ENCODE assay signal across 8 cellular contexts in genomic region chr9:6014668-6015270, GRCh38. TPM values are rescaled to one million over a fixed set of nuclear protein-coding genes. Genes with fewer than 3 reads are reported as not detected.
DNase-seq lines count a peak whose midpoint lies in the region; ATAC-seq and TF ChIP-seq lines count a peak whose summit lies in the region.

No MANE protein-coding gene starts in this region.

- DNase-seq in activated T-cell treated with anti-CD3 and anti-CD28 coated beads, Interleukin-2, amount 50 U/mL, for 24 hours = no peak
- no peak for DNase-seq in activated T-cell treated with anti-CD3 and anti-CD28 coated beads, Interleukin-2, amount 50 U/mL, for 1 hour
- DNase-seq in fibroblast of mammary gland (ENCODE audit: low read depth) = peak; percentile 77
- DNase-seq in osteoblast (ENCODE audit: insufficient read length, low spot score, missing footprints) = peak; percentile 67
- no peak for DNase-seq in D341Med (ENCODE audit: low spot score)
- no peak for DNase-seq in NCI-H187 treated with DMSO at 0.1 percent for 48 hours (lab: John Stamatoyannopoulos, UW)

- no peaks in the 10 kb centered on the region for H3K9me3 ChIP-seq in osteoblast (ENCODE audit: low read depth, low read length)

- no peaks in the 10 kb centered on the region for H3K27me3 Mint-ChIP-seq in activated T-cell treated with anti-CD3 and anti-CD28 coated beads, Interleukin-2, amount 50 U/mL, for 24 hours

- H3K36me3 ChIP-seq in osteoblast (ENCODE audit: insufficient read depth, low read length) = peaks cover 12% of the 10 kb centered on the region

- H3K4me2 ChIP-seq in osteoblast (ENCODE audit: insufficient read depth, low read length) = peak overlapping the region; percentile 97

- H3K4me1 ChIP-seq in osteoblast (ENCODE audit: insufficient read depth, low read length) = peaks cover 15% of the 10 kb centered on the region

- H3K27me3 ChIP-seq in osteoblast (ENCODE audit: insufficient read depth, low read length) = no peaks in the 10 kb centered on the region

- H3K27ac ChIP-seq in VCaP = peak overlapping the region; percentile 75
- peak overlapping the region; percentile 82 for H3K27ac ChIP-seq in osteoblast (ENCODE audit: low read depth, low read length)

- peaks cover 11% of the 10 kb centered on the region for H4K20me1 ChIP-seq in osteoblast (ENCODE audit: insufficient read depth, low read length)

- peak overlapping the region; percentile 98 for H2AFZ ChIP-seq in osteoblast (ENCODE audit: low read length)

- H3K27ac Mint-ChIP-seq in activated T-cell treated with anti-CD3 and anti-CD28 coated beads, Interleukin-2, amount 50 U/mL, for 24 hours = peak overlapping the region; percentile 99

- H3K4me1 Mint-ChIP-seq in activated T-cell treated with anti-CD3 and anti-CD28 coated beads, Interleukin-2, amount 50 U/mL, for 24 hours (ENCODE audit: low read depth) = peaks cover 55% of the 10 kb centered on the region

- H3K36me3 Mint-ChIP-seq in activated T-cell treated with anti-CD3 and anti-CD28 coated beads, Interleukin-2, amount 50 U/mL, for 24 hours (ENCODE audit: low read depth) = peaks cover 57% of the 10 kb centered on the region

- peaks cover 26% of the 10 kb centered on the region for H3K9me3 Mint-ChIP-seq in activated T-cell treated with anti-CD3 and anti-CD28 coated beads, Interleukin-2, amount 50 U/mL, for 24 hours

- H3K4me3 ChIP-seq in fibroblast of mammary gland (ENCODE audit: control insufficient read depth, low read depth, low read length) (peak overlapping the region; percentile 85), osteoblast (ENCODE audit: insufficient read depth, low read length) (peak overlapping the region; percentile 90)

- H3K79me2 ChIP-seq in osteoblast (ENCODE audit: insufficient read depth, low read length) = peaks cover 42% of the 10 kb centered on the region

- TF ChIP-seq CTCF in VCaP (conservative IDR thresholded peaks at IDR 0.05) = no peak
- TF ChIP-seq CTCF in fibroblast of mammary gland (conservative IDR thresholded peaks at IDR 0.05; ENCODE audit: control insufficient read depth, insufficient read depth, low read depth, low read length) = no peak
- no peak for TF ChIP-seq CTCF in osteoblast (IDR thresholded peaks at IDR 0.05; ENCODE audit: extremely low read depth, low read depth, low read length)

- no peak for ATAC-seq in HG03108 (IDR thresholded peaks at IDR 0.05; ENCODE audit: unreplicated experiment)

- peak overlapping the region; percentile 98 for H3K4me3 Mint-ChIP-seq in activated T-cell treated with anti-CD3 and anti-CD28 coated beads, Interleukin-2, amount 50 U/mL, for 24 hours

RNA-seq across cellular contexts. Expression of gene RANBP6, which starts 0.7 kb away (rescaled TPM):
- total RNA-seq in osteoblast = 19.7 and 19.9 TPM in 2 replicates

Comparison
In these comparisons a context has a peak if more than half of its experiments do, and no peak if none do; other contexts are left out.
1. DNase-seq: peak in fibroblast of mammary gland (single experiment) and osteoblast (single experiment); none in activated T-cell treated with anti-CD3 and anti-CD28 coated beads, Interleukin-2, amount 50 U/mL, for 24 hours (single experiment), activated T-cell treated with anti-CD3 and anti-CD28 coated beads, Interleukin-2, amount 50 U/mL, for 1 hour (single experiment), D341Med (single experiment) and NCI-H187 treated with DMSO at 0.1 percent for 48 hours (single experiment).